Comparison of ENCODE assay signal across 18 cellular contexts in the genomic region with DNA sequence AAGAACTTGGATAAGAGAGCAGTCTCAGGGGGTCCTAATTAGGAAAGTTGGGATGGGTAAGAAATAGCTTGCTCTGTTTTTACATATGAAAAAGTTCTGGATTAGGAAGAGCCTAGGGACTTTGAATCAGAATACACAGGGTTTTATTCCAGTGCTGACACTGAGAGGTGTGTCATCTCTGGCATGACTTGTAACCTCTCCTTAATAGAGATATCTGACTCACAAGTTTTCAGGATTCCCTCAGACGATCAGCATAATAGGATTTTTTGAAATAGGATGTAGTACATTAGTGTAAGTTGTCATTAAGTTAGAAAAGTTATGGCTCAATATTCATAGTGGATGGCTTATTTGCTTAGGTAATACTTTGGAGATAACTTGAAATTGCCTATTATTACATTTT.
"Had no signal": no experiment of that assay in that cellular context is flagged by ENCODE, and none has a peak within 500 bp of the region (broad histone marks: within the 10 kb centered on the region; RNA-seq: fewer than 3 reads in every experiment).

No MANE protein-coding gene starts in this region.

- H3K27ac ChIP-seq: left ventricle myocardium inferior, psoas muscle, suprapubic skin, VCaP had no signal

- H3K27me3 ChIP-seq: suprapubic skin had no signal

- DNase-seq: activated CD4-positive, alpha-beta memory T cell treated with anti-CD3 and anti-CD28 coated beads, Interleukin-2, amount 10 ng/mL, durations not matched to agents 7 days and 5 days; activated CD4-positive, alpha-beta T cell treated with anti-CD3 and anti-CD28 coated beads for 36 hours; activated CD8-positive, alpha-beta memory T cell treated with anti-CD3 and anti-CD28 coated beads, Interleukin-2, amount 50 U/mL, for 4 hours; activated T-cell treated with anti-CD3 and anti-CD28 coated beads, Interleukin-2, amount 50 U/mL, for 72 hours; central memory CD4-positive, alpha-beta T cell; cortex of kidney; effector memory CD4-positive, alpha-beta T cell; erythroblast; left ventricle myocardium inferior; mesendoderm; nephron progenitor cell; psoas muscle; stimulated activated CD4-positive, alpha-beta T cell treated with anti-CD3 and anti-CD28 coated beads, Interleukin-2, amount 100 ng/mL, for 24 hours; stimulated activated naive CD4-positive, alpha-beta T cell; T-helper 9 cell had no signal

- ATAC-seq: activated CD4-positive, alpha-beta T cell treated with anti-CD3 and anti-CD28 coated beads for 36 hours; activated T-cell treated with anti-CD3 and anti-CD28 coated beads, Interleukin-2, amount 50 U/mL, for 72 hours; psoas muscle; sciatic nerve had no signal

- H3K4me3 ChIP-seq: left ventricle myocardium inferior, psoas muscle, suprapubic skin had no signal

- H3K36me3 ChIP-seq: left ventricle myocardium inferior, suprapubic skin had no signal

- H3K9me3 ChIP-seq: left ventricle myocardium inferior, psoas muscle had no signal

- H3K4me1 ChIP-seq: left ventricle myocardium inferior, psoas muscle, suprapubic skin had no signal
